Comparison of ENCODE assay signal across 1 cellular context in the genomic region with DNA sequence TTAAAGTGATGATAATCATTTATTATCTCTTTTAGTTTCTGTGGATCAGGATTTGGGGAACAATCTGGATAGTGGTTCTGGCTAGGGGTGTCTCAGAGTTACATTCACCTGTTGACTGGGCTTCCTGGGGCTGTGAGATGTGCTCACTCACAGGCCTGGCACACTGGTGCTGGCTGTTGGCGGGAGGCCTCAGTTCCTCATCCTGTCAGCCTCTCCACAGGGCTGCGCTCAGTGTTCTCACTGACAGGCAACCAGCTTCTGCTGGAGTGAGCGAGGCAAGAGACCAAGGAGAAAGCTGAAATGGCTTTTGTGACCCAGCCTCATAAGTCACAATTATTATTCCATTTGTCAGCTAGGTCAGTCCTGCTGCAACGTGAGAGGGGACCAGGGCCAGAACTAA.
TF ChIP-seq lines count a peak whose summit lies in the region.

No MANE protein-coding gene starts in this region.

TF ChIP-seq in HepG2, 621 proteins besides CTCF, POLR2A, EP300 and RAD21 (continued from another document):
- no peak for TF ChIP-seq ZNF331 (CRISPR knock-in tag; IDR thresholded peaks at IDR 0.05)
- TF ChIP-seq, protein P1, sequence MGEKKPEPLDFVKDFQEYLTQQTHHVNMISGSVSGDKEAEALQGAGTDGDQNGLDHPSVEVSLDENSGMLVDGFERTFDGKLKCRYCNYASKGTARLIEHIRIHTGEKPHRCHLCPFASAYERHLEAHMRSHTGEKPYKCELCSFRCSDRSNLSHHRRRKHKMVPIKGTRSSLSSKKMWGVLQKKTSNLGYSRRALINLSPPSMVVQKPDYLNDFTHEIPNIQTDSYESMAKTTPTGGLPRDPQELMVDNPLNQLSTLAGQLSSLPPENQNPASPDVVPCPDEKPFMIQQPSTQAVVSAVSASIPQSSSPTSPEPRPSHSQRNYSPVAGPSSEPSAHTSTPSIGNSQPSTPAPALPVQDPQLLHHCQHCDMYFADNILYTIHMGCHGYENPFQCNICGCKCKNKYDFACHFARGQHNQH (CRISPR knock-in tag; IDR thresholded peaks at IDR 0.05) = no peak
- TF ChIP-seq, protein P2, sequence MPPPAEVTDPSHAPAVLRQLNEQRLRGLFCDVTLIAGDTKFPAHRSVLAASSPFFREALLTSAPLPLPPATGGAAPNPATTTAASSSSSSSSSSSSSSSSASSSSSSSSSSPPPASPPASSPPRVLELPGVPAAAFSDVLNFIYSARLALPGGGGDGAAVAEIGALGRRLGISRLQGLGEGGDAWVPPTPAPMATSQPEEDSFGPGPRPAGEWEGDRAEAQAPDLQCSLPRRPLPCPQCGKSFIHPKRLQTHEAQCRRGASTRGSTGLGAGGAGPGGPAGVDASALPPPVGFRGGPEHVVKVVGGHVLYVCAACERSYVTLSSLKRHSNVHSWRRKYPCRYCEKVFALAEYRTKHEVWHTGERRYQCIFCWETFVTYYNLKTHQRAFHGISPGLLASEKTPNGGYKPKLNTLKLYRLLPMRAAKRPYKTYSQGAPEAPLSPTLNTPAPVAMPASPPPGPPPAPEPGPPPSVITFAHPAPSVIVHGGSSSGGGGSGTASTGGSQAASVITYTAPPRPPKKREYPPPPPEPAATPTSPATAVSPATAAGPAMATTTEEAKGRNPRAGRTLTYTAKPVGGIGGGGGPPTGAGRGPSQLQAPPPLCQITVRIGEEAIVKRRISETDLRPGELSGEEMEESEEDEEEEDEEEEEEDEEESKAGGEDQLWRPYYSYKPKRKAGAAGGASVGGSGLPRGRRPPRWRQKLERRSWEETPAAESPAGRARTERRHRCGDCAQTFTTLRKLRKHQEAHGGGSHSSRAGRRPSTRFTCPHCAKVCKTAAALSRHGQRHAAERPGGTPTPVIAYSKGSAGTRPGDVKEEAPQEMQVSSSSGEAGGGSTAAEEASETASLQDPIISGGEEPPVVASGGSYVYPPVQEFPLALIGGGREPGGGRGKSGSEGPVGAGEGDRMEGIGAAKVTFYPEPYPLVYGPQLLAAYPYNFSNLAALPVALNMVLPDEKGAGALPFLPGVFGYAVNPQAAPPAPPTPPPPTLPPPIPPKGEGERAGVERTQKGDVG (CRISPR knock-in tag; IDR thresholded peaks at IDR 0.05; ENCODE audit: borderline replicate concordance) = 0 out of 2 replicates have a peak, but pooled peaks have one; percentile 47
- TF ChIP-seq ZNF543 (CRISPR knock-in tag; IDR thresholded peaks at IDR 0.05) = no peak
- no peak for TF ChIP-seq NAIF1 (CRISPR knock-in tag; IDR thresholded peaks at IDR 0.05; ENCODE audit: borderline replicate concordance)
